Comparison of ENCODE assay signal across 2 cellular contexts in the genomic region with DNA sequence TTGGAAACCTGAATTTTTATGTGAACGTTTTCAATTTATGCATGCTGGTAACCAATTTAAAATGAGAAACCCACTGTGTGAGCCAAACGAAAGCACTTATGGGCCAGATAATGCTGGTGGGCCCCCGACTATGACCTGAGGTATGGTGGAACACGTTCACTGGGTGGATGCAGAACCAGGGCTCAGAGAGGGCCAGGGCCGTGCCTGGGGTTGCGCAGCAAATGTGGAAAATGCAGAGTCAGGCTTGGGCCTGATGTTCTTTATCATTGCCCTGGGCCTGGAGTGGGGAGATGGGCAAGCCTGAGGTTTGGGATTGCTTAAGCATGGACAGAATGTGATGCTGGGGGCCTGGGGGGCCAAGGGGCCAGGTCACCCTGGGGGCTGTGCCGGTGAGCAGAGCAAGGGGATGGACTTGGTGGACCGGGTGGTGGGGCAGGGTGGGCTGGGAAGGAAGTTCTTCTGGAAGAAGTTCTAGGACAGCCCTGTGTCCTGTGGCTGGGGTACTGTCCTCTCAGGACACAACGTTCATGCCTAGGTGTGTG.
A peak's percentile ranks its signal among the peaks of the same experiment; 100 is the strongest.
TF ChIP-seq lines count a peak whose summit lies in the region.

No MANE protein-coding gene starts in this region.

TF ChIP-seq in HepG2, 621 proteins besides CTCF, POLR2A, EP300 and RAD21:
- TF ChIP-seq ZNF768 (CRISPR knock-in tag; IDR thresholded peaks at IDR 0.05) (peak; percentile 83), STAG1 (CRISPR knock-in tag; IDR thresholded peaks at IDR 0.05) (no peak), ZNF878 (CRISPR knock-in tag; IDR thresholded peaks at IDR 0.05) (no peak), KLF6 (CRISPR knock-in tag; IDR thresholded peaks at IDR 0.05) (no peak), ZNF790 (CRISPR knock-in tag; IDR thresholded peaks at IDR 0.05; ENCODE audit: borderline replicate concordance) (no peak), ZSCAN25 (CRISPR knock-in tag; IDR thresholded peaks at IDR 0.05) (no peak)
- TF ChIP-seq, protein P1, sequence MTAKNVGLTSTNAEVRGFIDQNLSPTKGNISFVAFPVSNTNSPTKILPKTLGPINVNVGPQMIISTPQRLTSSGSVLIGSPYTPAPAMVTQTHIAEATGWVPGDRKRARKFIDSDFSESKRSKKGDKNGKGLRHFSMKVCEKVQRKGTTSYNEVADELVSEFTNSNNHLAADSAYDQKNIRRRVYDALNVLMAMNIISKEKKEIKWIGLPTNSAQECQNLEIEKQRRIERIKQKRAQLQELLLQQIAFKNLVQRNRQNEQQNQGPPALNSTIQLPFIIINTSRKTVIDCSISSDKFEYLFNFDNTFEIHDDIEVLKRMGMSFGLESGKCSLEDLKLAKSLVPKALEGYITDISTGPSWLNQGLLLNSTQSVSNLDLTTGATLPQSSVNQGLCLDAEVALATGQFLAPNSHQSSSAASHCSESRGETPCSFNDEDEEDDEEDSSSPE (CRISPR knock-in tag; IDR thresholded peaks at IDR 0.05) = no peak

TF ChIP-seq in K562, 482 proteins besides CTCF, POLR2A, EP300 and RAD21:
- TF ChIP-seq ZFP36 (IDR thresholded peaks at IDR 0.05; ENCODE audit: low read depth, low read length, partially characterized antibody) = peak; percentile 74
- no peak for TF ChIP-seq ZC3H8 (IDR thresholded peaks at IDR 0.05)
- peak; percentile 15; the same call in 1 of the 2 replicates for TF ChIP-seq NFE2 (IDR thresholded peaks at IDR 0.05; ENCODE audit: low read depth)
- peak; percentile 21; the same call in 1 of the 2 replicates for TF ChIP-seq ZNF316 (IDR thresholded peaks at IDR 0.05)
